Comparison of ENCODE assay signal across 8 cellular contexts in the genomic region with DNA sequence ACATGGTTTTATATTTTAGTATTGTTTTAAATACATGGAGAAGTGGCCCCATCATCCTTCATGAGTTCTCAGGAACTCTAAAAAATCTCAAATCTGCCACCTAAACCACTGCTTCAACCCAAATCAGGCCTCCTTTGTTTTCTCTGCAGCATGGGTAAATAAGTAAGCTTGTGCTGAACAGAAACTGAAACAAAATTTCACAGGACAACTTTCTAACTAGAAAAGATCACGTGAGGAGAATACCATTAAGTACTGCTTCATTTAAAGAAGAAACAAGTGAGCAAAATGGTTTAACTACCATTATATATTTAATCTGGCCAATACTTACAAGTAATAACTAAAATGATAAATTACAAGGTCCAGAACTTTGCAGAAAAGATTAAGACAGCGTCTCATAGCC. TPM values are rescaled to one million over a fixed set of nuclear protein-coding genes. Genes with fewer than 3 reads are reported as not detected.
DNase-seq lines count a peak whose midpoint lies in the region; ATAC-seq, FAIRE-seq and TF ChIP-seq lines count a peak whose summit lies in the region.

No MANE protein-coding gene starts in this region.

- CTCF ChIA-PET in Calu3 (lab: Charles Lee) = interaction anchor here (0.7 kb wide), 1 partner anchor 34 kb away, joined by 3 read pairs; no protein-coding TSS in a partner anchor

- no TSS peak for BruUV-seq in Calu3 (replicated peaks; lab: Mats Ljungman, UMichigan)

- no peaks in the 10 kb centered on the region for H3K4me1 ChIP-seq in small intestine (ENCODE audit: control insufficient read depth in 2 of 2, insufficient read depth in 1 of 2, low read depth in 1 of 2, low read length in 1 of 2)

- H3K4me1 Mint-ChIP-seq in Calu3 (ENCODE audit: low read depth, unreplicated experiment) (no peaks in the 10 kb centered on the region), glutamatergic neuron (ENCODE audit: low read depth, unreplicated experiment) (no peaks in the 10 kb centered on the region)

- TF ChIP-seq CTCF in Calu3 (IDR thresholded peaks at IDR 0.05; ENCODE audit: unreplicated experiment) (no peak), glutamatergic neuron (IDR thresholded peaks at IDR 0.05; ENCODE audit: partially characterized antibody, unreplicated experiment) (no peak)

- peak; percentile 51 for ATAC-seq in GM19438 (IDR thresholded peaks at IDR 0.05; ENCODE audit: low read depth, unreplicated experiment)
- ATAC-seq in HG03442 (IDR thresholded peaks at IDR 0.05; ENCODE audit: unreplicated experiment) = peak; percentile 34

- intact Hi-C loops in Calu3 (cut with micrococcal nuclease; ENCODE audit: unreplicated experiment) = loop anchor here (1.0 to 5.0 kb wide), 3 partner anchors 21 to 46 kb away; no protein-coding TSS in a partner anchor

- H3K27me3 Mint-ChIP-seq in Calu3 (ENCODE audit: unreplicated experiment) (no peaks in the 10 kb centered on the region), glutamatergic neuron (ENCODE audit: unreplicated experiment) (peaks cover 2% of the 10 kb centered on the region)

- no peaks in the 10 kb centered on the region for H3K36me3 ChIP-seq in small intestine (ENCODE audit: control insufficient read depth in 2 of 2, insufficient read depth in 2 of 2, low read length in 2 of 2)

- H3K27ac Mint-ChIP-seq in Calu3 (ENCODE audit: unreplicated experiment) (peak overlapping the region; percentile 41), glutamatergic neuron (ENCODE audit: unreplicated experiment) (no peak overlapping the region)

- FAIRE-seq in small intestine (lab: Jason Lieb, UNC) = no peak

- peak overlapping the region in 1 of 2 donors; percentile 89 for H3K4me3 ChIP-seq in small intestine (ENCODE audit: low read depth in 1 of 2, low read length in 2 of 2)

- 5 to 27% (median 7%) methylated on average over 2 of the region's 2 CpGs for WGBS in small intestine, 3 donors

- H3K27me3 ChIP-seq in small intestine (ENCODE audit: control insufficient read depth in 2 of 2, insufficient read depth in 2 of 2, low read length in 2 of 2) = no peaks in the 10 kb centered on the region

- H3K27ac ChIP-seq in small intestine (ENCODE audit: low read depth in 1 of 2, low read length in 1 of 2) = no peak overlapping the region

- no peaks in the 10 kb centered on the region for H3K9me3 Mint-ChIP-seq in Calu3 (ENCODE audit: low read depth, unreplicated experiment)
- peaks cover 4% of the 10 kb centered on the region for H3K9me3 Mint-ChIP-seq in glutamatergic neuron (ENCODE audit: unreplicated experiment)

- DNase-seq in Calu3 (no peak), small intestine (peak; percentile 77), GDM1 (lab: John Stamatoyannopoulos, UW) (no peak), NCI-H748 (lab: John Stamatoyannopoulos, UW; ENCODE audit: unreplicated experiment) (no peak), glutamatergic neuron (no peak)
- DNase-seq in central memory CD4-positive, alpha-beta T cell = peak; percentile 61

- H3K4me3 Mint-ChIP-seq in Calu3 (ENCODE audit: low read depth, unreplicated experiment) (peak overlapping the region; percentile 76), glutamatergic neuron (ENCODE audit: unreplicated experiment) (no peak overlapping the region)

- no peaks in the 10 kb centered on the region for H3K9me3 ChIP-seq in small intestine (ENCODE audit: control insufficient read depth, low read depth)

- H3K36me3 Mint-ChIP-seq in Calu3 (ENCODE audit: insufficient read depth, unreplicated experiment) (peaks cover 34% of the 10 kb centered on the region), glutamatergic neuron (ENCODE audit: unreplicated experiment) (peaks cover 11% of the 10 kb centered on the region)

RNA-seq across cellular contexts. Expression of a gene that starts 2.5 kb away (rescaled TPM):
- total RNA-seq in Calu3 (2022) (30.0 and 30.2 TPM in 2 replicates), glutamatergic neuron (ENCODE audit: unreplicated experiment) (1.4 TPM)
- 10 to 100 TPM in 2 of 3 donors, 1 to 10 TPM in 1; 3.2 to 14.1 (median 13.2) TPM for polyA plus RNA-seq in small intestine

RNA-seq across cellular contexts. Expression of a gene that starts 39.6 kb away (rescaled TPM):
- total RNA-seq in Calu3 (2022) (not detected in 2 replicates), glutamatergic neuron (ENCODE audit: unreplicated experiment) (not detected)
- under 1 TPM in 2 of 3 donors, not detected in 1; 0.01 to 0.27 TPM for polyA plus RNA-seq in small intestine

Comparison
In these comparisons a context has a peak if more than half of its experiments do, and no peak if none do; other contexts are left out.
1. DNase-seq: peak in central memory CD4-positive, alpha-beta T cell (single experiment) and small intestine (single experiment); none in Calu3 (single experiment), GDM1 (single experiment), NCI-H748 (single experiment) and glutamatergic neuron (single experiment).
2. RNA of a gene that starts 2.5 kb away (total RNA-seq): 30.0 to 30.2 TPM in Calu3; 1.4 TPM in glutamatergic neuron (single experiment); every median in the first group is over 10 times any median in the second.